1 cellular context compared by ENCODE assay signal in the genomic region with DNA sequence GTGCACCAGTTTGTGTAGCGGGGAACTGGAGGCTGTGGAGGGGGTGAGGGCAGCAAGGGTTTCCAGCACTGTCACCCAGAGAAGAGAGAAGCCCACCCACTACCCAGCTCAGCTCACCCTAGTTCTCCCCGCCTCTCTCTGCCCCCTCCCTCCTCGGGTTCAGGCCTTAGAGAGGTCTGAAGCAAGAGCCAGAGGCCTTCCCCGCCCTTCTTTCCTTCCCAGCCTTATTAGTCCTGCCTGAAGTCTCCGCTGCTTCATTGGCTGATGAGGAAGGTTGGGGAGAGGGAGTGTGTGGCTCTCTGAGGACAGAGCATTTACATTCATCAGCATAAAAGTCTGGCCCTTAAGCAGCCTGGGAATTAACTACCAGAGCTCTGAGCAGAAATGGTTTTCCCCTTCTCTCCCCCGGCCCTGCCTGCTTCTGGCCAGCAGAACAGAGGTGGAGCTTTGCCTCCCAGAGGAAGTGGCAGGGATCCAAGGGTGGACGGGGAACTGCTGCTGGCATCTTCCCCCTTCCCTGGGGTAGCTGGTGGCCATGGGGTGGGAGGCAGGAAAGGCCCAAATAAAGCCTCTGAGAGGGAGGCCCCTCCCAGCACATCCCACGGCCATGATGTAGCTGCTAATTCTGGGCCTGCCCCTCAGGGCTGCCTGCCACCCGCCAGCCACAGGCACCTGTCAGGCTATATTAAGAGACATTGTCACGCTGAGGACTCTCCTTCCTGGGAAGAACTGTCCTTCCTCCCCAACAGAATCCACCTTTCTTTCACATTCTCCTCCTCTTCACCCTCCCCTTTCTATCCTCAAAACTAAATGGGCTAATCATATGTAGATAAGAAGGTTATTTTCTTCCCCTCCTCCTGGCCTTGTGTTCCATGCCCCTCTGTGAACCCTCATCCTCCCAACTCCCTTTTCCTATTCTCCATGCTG.
TF ChIP-seq lines count a peak whose summit lies in the region.

No MANE protein-coding gene starts in this region.

TF ChIP-seq in GM12878, 131 proteins besides CTCF, POLR2A, EP300 and RAD21 (continued from another document):
- TF ChIP-seq ATF7 (IDR thresholded peaks at IDR 0.05; ENCODE audit: low read depth) (peak; percentile 65; the same call in 1 of the 2 replicates), RELA (IDR thresholded peaks at IDR 0.05; ENCODE audit: borderline replicate concordance, partially characterized antibody) (no peak), EGR1 (IDR thresholded peaks at IDR 0.05; ENCODE audit: borderline replicate concordance in 1 of 2, low read depth in 2 of 2, low read length in 2 of 2) (no peak), SPI1 (IDR thresholded peaks at IDR 0.05; ENCODE audit: borderline replicate concordance, insufficient read depth, low read depth, low read length) (peak; percentile 10; the same call in 1 of the 2 replicates), MTA2 (IDR thresholded peaks at IDR 0.05; ENCODE audit: low read depth) (0 out of 2 replicates have a peak, but pooled peaks have one; percentile 15), YY1 (IDR thresholded peaks at IDR 0.05; ENCODE audit: low read depth, low read length) (peak; percentile 41; the same call in 1 of the 2 replicates), IKZF1 (conservative IDR thresholded peaks at IDR 0.05) (peak; percentile 83), POLR2AphosphoS5 (IDR thresholded peaks at IDR 0.05; ENCODE audit: low read length) (0 out of 2 replicates have a peak, but pooled peaks have one; percentile 33), IKZF2 (IDR thresholded peaks at IDR 0.05) (peak; percentile 52 to 54; a peak in 3 of 4 replicates), NBN (IDR thresholded peaks at IDR 0.05) (peak; percentile 56; the same call in 1 of the 2 replicates), BHLHE40 (IDR thresholded peaks at IDR 0.05; ENCODE audit: borderline replicate concordance in 1 of 2, low read depth in 2 of 2, low read length in 1 of 2) (peak; percentile 43 to 58; a peak in 1 of 4 replicates), GATAD2B (conservative IDR thresholded peaks at IDR 0.05; ENCODE audit: low read depth) (peak; percentile 59), BCL11A (IDR thresholded peaks at IDR 0.05; ENCODE audit: low read depth, low read length) (0 out of 2 replicates have a peak, but pooled peaks have one; percentile 17), CREM (IDR thresholded peaks at IDR 0.05; ENCODE audit: low read depth) (no peak), MEF2B (IDR thresholded peaks at IDR 0.05; ENCODE audit: partially characterized antibody, poor library complexity, severe bottlenecking) (peak; percentile 51), DPF2 (IDR thresholded peaks at IDR 0.05) (0 out of 2 replicates have a peak, but pooled peaks have one; percentile 51), TCF12 (IDR thresholded peaks at IDR 0.05; ENCODE audit: low read depth, low read length) (peak; percentile 58; the same call in 1 of the 2 replicates), SRF (IDR thresholded peaks at IDR 0.05; ENCODE audit: low read depth in 2 of 2, low read length in 2 of 2) (peak; percentile 79 to 92), CBX3 (IDR thresholded peaks at IDR 0.05; ENCODE audit: borderline replicate concordance, low read depth) (no peak), FOXK2 (IDR thresholded peaks at IDR 0.05) (no peak), MEF2A (IDR thresholded peaks at IDR 0.05; ENCODE audit: insufficient read depth, low read depth, low read length) (0 out of 2 replicates have a peak, but pooled peaks have one; percentile 35), FOS (IDR thresholded peaks at IDR 0.05; ENCODE audit: borderline replicate concordance, extremely low read depth, insufficient read length) (no peak), MYC (IDR thresholded peaks at IDR 0.05; ENCODE audit: insufficient read depth, insufficient read length, insufficient replicate concordance, low read length, severe bottlenecking) (no peak), BRCA1 (IDR thresholded peaks at IDR 0.05; ENCODE audit: low read depth, low read length) (no peak), JUND (IDR thresholded peaks at IDR 0.05; ENCODE audit: low read depth, low read length) (no peak)
- TF ChIP-seq, protein P1, sequence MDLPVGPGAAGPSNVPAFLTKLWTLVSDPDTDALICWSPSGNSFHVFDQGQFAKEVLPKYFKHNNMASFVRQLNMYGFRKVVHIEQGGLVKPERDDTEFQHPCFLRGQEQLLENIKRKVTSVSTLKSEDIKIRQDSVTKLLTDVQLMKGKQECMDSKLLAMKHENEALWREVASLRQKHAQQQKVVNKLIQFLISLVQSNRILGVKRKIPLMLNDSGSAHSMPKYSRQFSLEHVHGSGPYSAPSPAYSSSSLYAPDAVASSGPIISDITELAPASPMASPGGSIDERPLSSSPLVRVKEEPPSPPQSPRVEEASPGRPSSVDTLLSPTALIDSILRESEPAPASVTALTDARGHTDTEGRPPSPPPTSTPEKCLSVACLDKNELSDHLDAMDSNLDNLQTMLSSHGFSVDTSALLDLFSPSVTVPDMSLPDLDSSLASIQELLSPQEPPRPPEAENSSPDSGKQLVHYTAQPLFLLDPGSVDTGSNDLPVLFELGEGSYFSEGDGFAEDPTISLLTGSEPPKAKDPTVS (IDR thresholded peaks at IDR 0.05; ENCODE audit: low read depth, low read length): no peak
- TF ChIP-seq, protein P2, sequence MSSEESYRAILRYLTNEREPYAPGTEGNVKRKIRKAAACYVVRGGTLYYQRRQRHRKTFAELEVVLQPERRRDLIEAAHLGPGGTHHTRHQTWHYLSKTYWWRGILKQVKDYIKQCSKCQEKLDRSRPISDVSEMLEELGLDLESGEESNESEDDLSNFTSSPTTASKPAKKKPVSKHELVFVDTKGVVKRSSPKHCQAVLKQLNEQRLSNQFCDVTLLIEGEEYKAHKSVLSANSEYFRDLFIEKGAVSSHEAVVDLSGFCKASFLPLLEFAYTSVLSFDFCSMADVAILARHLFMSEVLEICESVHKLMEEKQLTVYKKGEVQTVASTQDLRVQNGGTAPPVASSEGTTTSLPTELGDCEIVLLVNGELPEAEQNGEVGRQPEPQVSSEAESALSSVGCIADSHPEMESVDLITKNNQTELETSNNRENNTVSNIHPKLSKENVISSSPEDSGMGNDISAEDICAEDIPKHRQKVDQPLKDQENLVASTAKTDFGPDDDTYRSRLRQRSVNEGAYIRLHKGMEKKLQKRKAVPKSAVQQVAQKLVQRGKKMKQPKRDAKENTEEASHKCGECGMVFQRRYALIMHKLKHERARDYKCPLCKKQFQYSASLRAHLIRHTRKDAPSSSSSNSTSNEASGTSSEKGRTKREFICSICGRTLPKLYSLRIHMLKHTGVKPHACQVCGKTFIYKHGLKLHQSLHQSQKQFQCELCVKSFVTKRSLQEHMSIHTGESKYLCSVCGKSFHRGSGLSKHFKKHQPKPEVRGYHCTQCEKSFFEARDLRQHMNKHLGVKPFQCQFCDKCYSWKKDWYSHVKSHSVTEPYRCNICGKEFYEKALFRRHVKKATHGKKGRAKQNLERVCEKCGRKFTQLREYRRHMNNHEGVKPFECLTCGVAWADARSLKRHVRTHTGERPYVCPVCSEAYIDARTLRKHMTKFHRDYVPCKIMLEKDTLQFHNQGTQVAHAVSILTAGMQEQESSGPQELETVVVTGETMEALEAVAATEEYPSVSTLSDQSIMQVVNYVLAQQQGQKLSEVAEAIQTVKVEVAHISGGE (CRISPR knock-in tag; IDR thresholded peaks at IDR 0.05): no peak
- TF ChIP-seq, protein P3, sequence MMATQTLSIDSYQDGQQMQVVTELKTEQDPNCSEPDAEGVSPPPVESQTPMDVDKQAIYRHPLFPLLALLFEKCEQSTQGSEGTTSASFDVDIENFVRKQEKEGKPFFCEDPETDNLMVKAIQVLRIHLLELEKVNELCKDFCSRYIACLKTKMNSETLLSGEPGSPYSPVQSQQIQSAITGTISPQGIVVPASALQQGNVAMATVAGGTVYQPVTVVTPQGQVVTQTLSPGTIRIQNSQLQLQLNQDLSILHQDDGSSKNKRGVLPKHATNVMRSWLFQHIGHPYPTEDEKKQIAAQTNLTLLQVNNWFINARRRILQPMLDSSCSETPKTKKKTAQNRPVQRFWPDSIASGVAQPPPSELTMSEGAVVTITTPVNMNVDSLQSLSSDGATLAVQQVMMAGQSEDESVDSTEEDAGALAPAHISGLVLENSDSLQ (IDR thresholded peaks at IDR 0.05): peak; percentile 60
- TF ChIP-seq, protein P4, sequence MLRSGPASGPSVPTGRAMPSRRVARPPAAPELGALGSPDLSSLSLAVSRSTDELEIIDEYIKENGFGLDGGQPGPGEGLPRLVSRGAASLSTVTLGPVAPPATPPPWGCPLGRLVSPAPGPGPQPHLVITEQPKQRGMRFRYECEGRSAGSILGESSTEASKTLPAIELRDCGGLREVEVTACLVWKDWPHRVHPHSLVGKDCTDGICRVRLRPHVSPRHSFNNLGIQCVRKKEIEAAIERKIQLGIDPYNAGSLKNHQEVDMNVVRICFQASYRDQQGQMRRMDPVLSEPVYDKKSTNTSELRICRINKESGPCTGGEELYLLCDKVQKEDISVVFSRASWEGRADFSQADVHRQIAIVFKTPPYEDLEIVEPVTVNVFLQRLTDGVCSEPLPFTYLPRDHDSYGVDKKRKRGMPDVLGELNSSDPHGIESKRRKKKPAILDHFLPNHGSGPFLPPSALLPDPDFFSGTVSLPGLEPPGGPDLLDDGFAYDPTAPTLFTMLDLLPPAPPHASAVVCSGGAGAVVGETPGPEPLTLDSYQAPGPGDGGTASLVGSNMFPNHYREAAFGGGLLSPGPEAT (IDR thresholded peaks at IDR 0.05; ENCODE audit: low read depth): peak; percentile 66; the same call in 1 of the 2 replicates
- TF ChIP-seq, protein P5, sequence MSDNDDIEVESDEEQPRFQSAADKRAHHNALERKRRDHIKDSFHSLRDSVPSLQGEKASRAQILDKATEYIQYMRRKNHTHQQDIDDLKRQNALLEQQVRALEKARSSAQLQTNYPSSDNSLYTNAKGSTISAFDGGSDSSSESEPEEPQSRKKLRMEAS (IDR thresholded peaks at IDR 0.05; ENCODE audit: low read depth, low read length): 0 out of 2 replicates have a peak, but pooled peaks have one; percentile 37
